In the genomic region with DNA sequence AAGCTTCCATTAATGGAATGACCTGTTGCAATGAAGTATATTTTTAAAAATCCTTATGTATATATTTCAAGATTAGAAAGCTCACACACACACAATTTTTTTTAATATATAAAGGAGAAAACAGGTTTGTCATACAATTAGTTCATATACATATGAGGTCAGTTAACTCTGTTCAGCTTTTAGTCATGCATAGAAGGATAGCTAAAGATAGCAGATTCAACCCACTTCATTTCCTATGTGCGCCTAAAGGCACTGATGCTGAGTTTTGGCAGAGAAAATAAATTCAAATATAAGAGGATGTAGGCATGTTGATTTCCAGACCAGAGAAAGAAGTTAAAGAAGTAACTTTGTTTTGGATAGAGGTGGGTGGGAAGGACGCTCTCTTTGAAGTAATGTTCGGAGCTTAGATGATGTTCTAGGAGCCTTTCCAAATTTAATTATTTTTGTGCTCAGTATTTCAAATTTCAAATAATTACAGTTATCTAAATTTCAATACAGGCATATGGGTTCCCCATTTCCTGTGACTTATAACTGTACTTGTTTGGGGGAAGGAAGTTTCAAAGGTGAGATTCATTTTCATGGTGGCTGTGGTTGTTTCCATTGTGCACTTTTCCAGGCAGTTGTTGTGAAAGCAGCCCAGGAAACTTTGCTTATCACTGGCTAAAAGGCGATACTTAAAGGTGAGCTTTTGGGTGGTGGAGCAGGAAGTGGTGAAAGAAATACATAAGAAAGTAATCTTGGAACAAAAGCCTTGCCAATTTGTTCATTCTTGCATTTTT, we compare ENCODE assay signal across 20 cellular contexts.
DNase-seq lines count a peak whose midpoint lies in the region; ATAC-seq, FAIRE-seq and TF ChIP-seq lines count a peak whose summit lies in the region.
"Had no signal": no experiment of that assay in that cellular context is flagged by ENCODE, and none has a peak within 500 bp of the region (broad histone marks: within the 10 kb centered on the region; RNA-seq: fewer than 3 reads in every experiment).

No MANE protein-coding gene starts in this region.

- in situ Hi-C loops in KBM-7 (cut with MboI; ENCODE audit: low pct_unique_long_range_greater_than_20kb, low sequenced_read_pairs) = no loop called here

- H3F3A ChIP-seq in GM23338 (replicated peaks; ENCODE audit: low read depth) = no peaks in the 10 kb centered on the region

- no peak overlapping the region for H2AFZ ChIP-seq in GM23338
- no peak overlapping the region for H2AFZ ChIP-seq in endothelial cell of umbilical vein (ENCODE audit: low read depth, low read length)

- peak; percentile 21 for FAIRE-seq in endothelial cell of umbilical vein (lab: Jason Lieb, UNC)

- TF ChIP-seq POLR2A in endothelial cell of umbilical vein (IDR thresholded peaks at IDR 0.05; ENCODE audit: low read depth, low read length) = no peak

- no peaks in the 10 kb centered on the region for H4K20me1 ChIP-seq in GM23338 (replicated peaks; ENCODE audit: insufficient read depth)
- H4K20me1 ChIP-seq in endothelial cell of umbilical vein (replicated peaks; ENCODE audit: control insufficient read depth, extremely low read depth, insufficient read depth, low read length) = no peaks in the 10 kb centered on the region

- POLR2A ChIA-PET in endothelial cell of umbilical vein (lab: Charles Lee) = no interaction called here

- no peak overlapping the region for H3K9ac ChIP-seq in endothelial cell of umbilical vein (replicated peaks; ENCODE audit: extremely low read depth, insufficient read depth, low read length)
- H3K9ac ChIP-seq: SK-N-SH had no signal

- H3K27me3 ChIP-seq in GM06990 (replicated peaks; ENCODE audit: control insufficient read depth, insufficient read depth, low read length) = no peaks in the 10 kb centered on the region; the same call in 1 of the 2 replicates
- no peaks in the 10 kb centered on the region for H3K27me3 ChIP-seq in GM23338 (ENCODE audit: insufficient read depth)
- peaks cover 3 to 11% of the 10 kb centered on the region in 2 experiments for H3K27me3 ChIP-seq in endothelial cell of umbilical vein (ENCODE audit: control insufficient read depth in 2 of 2, insufficient read depth in 2 of 2, low read length in 2 of 2)
- H3K27me3 ChIP-seq: BE2C had no signal

- H3K36me3 ChIP-seq in GM06990 (ENCODE audit: control insufficient read depth, insufficient read depth, low read length) (no peaks in the 10 kb centered on the region), GM23338 (ENCODE audit: insufficient read depth) (no peaks in the 10 kb centered on the region), endothelial cell of umbilical vein (ENCODE audit: control insufficient read depth in 2 of 2, extremely low read depth in 1 of 2, insufficient read depth in 2 of 2, low read length in 2 of 2) (no peaks in the 10 kb centered on the region)
- H3K36me3 ChIP-seq: BE2C had no signal

- TF ChIP-seq CTCF in GM06990 (IDR thresholded peaks at IDR 0.05; ENCODE audit: insufficient read depth, low read length, poor library complexity, severe bottlenecking) (no peak), GM23338 (conservative IDR thresholded peaks at IDR 0.05; ENCODE audit: low read depth in 2 of 2) (no peak), endothelial cell of umbilical vein (IDR thresholded peaks at IDR 0.05; ENCODE audit: extremely low read depth in 1 of 2, insufficient read depth in 1 of 2, low read depth in 1 of 2, low read length in 2 of 2) (no peak), HFFc6 (IDR thresholded peaks at IDR 0.05) (no peak)

- no peaks in the 10 kb centered on the region for H3K9me3 ChIP-seq in endothelial cell of umbilical vein (replicated peaks; ENCODE audit: control insufficient read depth, insufficient read depth, low read length)
- H3K9me3 ChIP-seq: BE2C, SK-N-SH had no signal

- intact Hi-C loops in endothelial cell of umbilical vein (cut with micrococcal nuclease) = loop anchor here (5.0 to 10.0 kb wide), 2 partner anchors 1388 to 1910 kb away; no protein-coding TSS in a partner anchor

- no TSS peak for BruUV-seq in endothelial cell of umbilical vein (replicated peaks; lab: Mats Ljungman, UMichigan)

- ATAC-seq in GM23338 (no peak), GM21528 (IDR thresholded peaks at IDR 0.05; ENCODE audit: low FRiP score, unreplicated experiment) (no peak)
- ATAC-seq: Right ventricle myocardium inferior had no signal

- CTCF ChIA-PET in endothelial cell of umbilical vein (lab: Charles Lee) = interaction anchor here (1.1 to 3.9 kb wide), 6 partner anchors 18 to 1910 kb away, joined by 4 to 61 read pairs (median 10); no protein-coding TSS in a partner anchor

- peaks cover 6% of the 10 kb centered on the region for H3K27me3 Mint-ChIP-seq in GM23338 (ENCODE audit: insufficient read depth, low read depth, poor library complexity)
- peaks cover 3% of the 10 kb centered on the region for H3K27me3 Mint-ChIP-seq in HFFc6 (ENCODE audit: insufficient read depth)
- H3K27me3 Mint-ChIP-seq: CD8-positive, alpha-beta memory T cell had no signal

- H3K4me1 ChIP-seq in GM23338 (ENCODE audit: insufficient read depth) = peaks cover 30% of the 10 kb centered on the region
- no peaks in the 10 kb centered on the region for H3K4me1 ChIP-seq in endothelial cell of umbilical vein (ENCODE audit: control insufficient read depth, extremely low read depth, insufficient read depth, low read length)
- H3K4me1 ChIP-seq: BE2C had no signal

- H3K4me2 ChIP-seq in GM23338 (peak overlapping the region; percentile 57), endothelial cell of umbilical vein (ENCODE audit: insufficient read depth, low read length) (no peak overlapping the region)
- H3K4me2 ChIP-seq: SK-N-SH had no signal

- H3K27ac Mint-ChIP-seq in GM23338 (peak overlapping the region; percentile 89), HFFc6 (no peak overlapping the region)
- H3K27ac Mint-ChIP-seq: CD8-positive, alpha-beta memory T cell had no signal

- peaks cover 52% of the 10 kb centered on the region for H3K4me1 Mint-ChIP-seq in GM23338
- H3K4me1 Mint-ChIP-seq in HFFc6 (ENCODE audit: low read depth) = no peaks in the 10 kb centered on the region
- H3K4me1 Mint-ChIP-seq: CD8-positive, alpha-beta memory T cell had no signal

- no peak overlapping the region for H3K4me3 Mint-ChIP-seq in GM23338
- no peak overlapping the region for H3K4me3 Mint-ChIP-seq in HFFc6
- H3K4me3 Mint-ChIP-seq: CD8-positive, alpha-beta memory T cell had no signal

- H3K9me3 Mint-ChIP-seq in GM23338 (no peaks in the 10 kb centered on the region), HFFc6 (no peaks in the 10 kb centered on the region)

- H3K4me3 ChIP-seq in GM06990 (replicated peaks; ENCODE audit: low read depth, low read length) = no peak overlapping the region
- H3K4me3 ChIP-seq in GM23338 = no peak overlapping the region
- no peak overlapping the region for H3K4me3 ChIP-seq in endothelial cell of umbilical vein (replicated peaks in 1 of 3; ENCODE audit: insufficient read depth in 1 of 3, low read depth in 1 of 3, low read length in 3 of 3)

- H3K9me1 ChIP-seq in endothelial cell of umbilical vein (replicated peaks; ENCODE audit: control insufficient read depth, extremely low read depth, insufficient read depth, low read length) = no peaks in the 10 kb centered on the region

- H3K36me3 Mint-ChIP-seq in GM23338 (ENCODE audit: low read depth) (no peaks in the 10 kb centered on the region), HFFc6 (ENCODE audit: low read depth) (no peaks in the 10 kb centered on the region)
- H3K36me3 Mint-ChIP-seq: CD8-positive, alpha-beta memory T cell had no signal

- dilution Hi-C loops in endothelial cell of umbilical vein (cut with MboI; ENCODE audit: extremely low pct_ligation_motif_present, low sequenced_read_pairs) = no loop called here

- DNase-seq in GM06990 (ENCODE audit: extremely low read depth, insufficient read length) (peak; percentile 28), GM23338 (ENCODE audit: low spot score) (peak; percentile 16), KBM-7 (peak; percentile 57), endothelial cell of umbilical vein (ENCODE audit: low read depth, low spot score) (no peak), SK-N-DZ (ENCODE audit: low spot score) (no peak), HFFc6 (no peak)
- DNase-seq: ACHN; BE2C; CD8-positive, alpha-beta memory T cell; DND-41; GF-D8; GOT3; NCI-H1105; NCI-H1694 treated with DMSO at 0.1 percent for 48 hours; NCI-H446 treated with DMSO at 0.1 percent for 48 hours; NCI-H748 treated with DMSO at 0.1 percent for 48 hours; SK-N-SH; T-helper 1 cell had no signal

- H3K9me2 ChIP-seq in GM23338 (ENCODE audit: insufficient read depth) = no peaks in the 10 kb centered on the region
- H3K9me2 ChIP-seq: SK-N-SH had no signal

- H3K27ac ChIP-seq in GM23338 (ENCODE audit: low read depth) (peak overlapping the region; percentile 57), endothelial cell of umbilical vein (ENCODE audit: insufficient read depth, low read depth, low read length) (no peak overlapping the region)

- H3K79me2 ChIP-seq in GM23338 (replicated peaks; ENCODE audit: insufficient read depth) (no peaks in the 10 kb centered on the region), endothelial cell of umbilical vein (ENCODE audit: control insufficient read depth, insufficient read depth, low read length) (no peaks in the 10 kb centered on the region)

TF ChIP-seq in GM23338, 12 proteins besides CTCF, POLR2A, EP300 and RAD21 (continues in another document):
- TF ChIP-seq EZH2 (IDR thresholded peaks at IDR 0.05; ENCODE audit: low read depth, unreplicated experiment) (no peak), NANOG (IDR thresholded peaks at IDR 0.05; ENCODE audit: borderline replicate concordance) (0 out of 2 replicates have a peak, but pooled peaks have one; percentile 12), ZNF331 (CRISPR knock-in tag; IDR thresholded peaks at IDR 0.05; ENCODE audit: low read depth) (no peak)

TF ChIP-seq in endothelial cell of umbilical vein, 7 proteins besides CTCF, POLR2A, EP300 and RAD21:
- no peak for TF ChIP-seq FOS (IDR thresholded peaks at IDR 0.05; ENCODE audit: borderline replicate concordance, insufficient read depth, low read length)
- no peak for TF ChIP-seq EZH2 (IDR thresholded peaks at IDR 0.05; ENCODE audit: borderline replicate concordance, low read depth, low read length, severe bottlenecking)
- TF ChIP-seq MYC (IDR thresholded peaks at IDR 0.05; ENCODE audit: low read depth, low read length) = no peak
- TF ChIP-seq, protein P1, sequence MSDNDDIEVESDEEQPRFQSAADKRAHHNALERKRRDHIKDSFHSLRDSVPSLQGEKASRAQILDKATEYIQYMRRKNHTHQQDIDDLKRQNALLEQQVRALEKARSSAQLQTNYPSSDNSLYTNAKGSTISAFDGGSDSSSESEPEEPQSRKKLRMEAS (IDR thresholded peaks at IDR 0.05; ENCODE audit: insufficient read depth, insufficient read length) = no peak
- TF ChIP-seq GATA2 (IDR thresholded peaks at IDR 0.05; ENCODE audit: insufficient read depth, insufficient read length, low read depth, low read length) = no peak
- TF ChIP-seq JUN (IDR thresholded peaks at IDR 0.05; ENCODE audit: borderline replicate concordance, insufficient read depth, insufficient read length, low read depth) = no peak
- no peak for TF ChIP-seq POLR2AphosphoS5 (IDR thresholded peaks at IDR 0.05; ENCODE audit: insufficient read depth, low read depth, low read length)

Comparison
In these comparisons a context has a peak if more than half of its experiments do, and no peak if none do; other contexts are left out.
1. DNase-seq: peak in GM06990 (single experiment), GM23338 (single experiment) and KBM-7 (single experiment); none in endothelial cell of umbilical vein (single experiment), SK-N-DZ (single experiment) and HFFc6 (single experiment).